In the genomic region with DNA sequence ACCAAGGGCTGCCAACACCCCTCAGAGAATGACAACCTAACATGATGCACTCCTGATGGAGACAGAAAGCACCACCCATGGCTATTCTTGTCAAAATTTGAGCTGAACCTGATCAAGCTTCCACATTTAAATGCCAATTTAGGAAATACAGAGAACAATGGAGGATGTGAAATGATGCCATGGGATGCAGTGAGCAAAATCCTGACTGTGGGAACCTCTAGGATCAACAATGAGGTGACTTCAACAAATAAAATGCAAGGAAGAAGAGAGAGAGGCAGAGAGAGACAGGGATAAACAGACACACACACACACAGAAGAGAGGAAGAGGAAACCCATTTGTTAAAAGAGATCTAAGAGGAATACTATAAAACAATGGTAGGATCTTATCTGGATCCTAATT, we compare ENCODE assay signal across 32 cellular contexts.
"Had no signal": no experiment of that assay in that cellular context is flagged by ENCODE, and none has a peak within 500 bp of the region (broad histone marks: within the 10 kb centered on the region; RNA-seq: fewer than 3 reads in every experiment).

No MANE protein-coding gene starts in this region.

- H3K36me3 Mint-ChIP-seq: activated CD4-positive, alpha-beta memory T cell treated with anti-CD3 and anti-CD28 coated beads for 36 hours; activated naive CD4-positive, alpha-beta T cell treated with anti-CD3 and anti-CD28 coated beads, Interleukin-2, amount 50 U/mL, for 72 hours; activated naive CD8-positive, alpha-beta T cell treated with anti-CD3 and anti-CD28 coated beads for 36 hours had no signal

- DNase-seq: activated B cell treated with CpG ODN at 0.5 μM for 24 hours; activated CD4-positive, alpha-beta memory T cell treated with anti-CD3 and anti-CD28 coated beads for 36 hours; activated CD4-positive, alpha-beta T cell treated with anti-CD3 and anti-CD28 coated beads for 4 hours; activated CD4-positive, alpha-beta T cell treated with anti-CD3 and anti-CD28 coated beads, Interleukin-2, amount 10 ng/mL, durations not matched to agents 24 days and 14 days; activated CD4-positive, alpha-beta T cell treated with anti-CD3 and anti-CD28 coated beads, Interleukin-2, amount 50 U/mL, for 1 hour; activated CD4-positive, alpha-beta T cell treated with anti-CD3 and anti-CD28 coated beads, Interleukin-2, amount 50 U/mL, for 4 hours; activated CD4-positive, CD25-positive, alpha-beta regulatory T cell treated with anti-CD3 and anti-CD28 coated beads, Interleukin-2, amount 50 U/mL, for 72 hours; activated CD8-positive, alpha-beta memory T cell treated with anti-CD3 and anti-CD28 coated beads, Interleukin-2, amount 50 U/mL, for 4 hours; activated CD8-positive, alpha-beta T cell treated with anti-CD3 and anti-CD28 coated beads for 36 hours; activated effector memory CD4-positive, alpha-beta T cell treated with anti-CD3 and anti-CD28 coated beads, Interleukin-2, amount 50 U/mL, for 16 hours; activated gamma-delta T cell treated with Interleukin-2 at 50 U/mL for 16 hours; activated naive CD4-positive, alpha-beta T cell; activated naive CD4-positive, alpha-beta T cell treated with anti-CD3 and anti-CD28 coated beads for 36 hours; activated naive CD4-positive, alpha-beta T cell treated with anti-CD3 and anti-CD28 coated beads, Interleukin-2, amount 50 U/mL, for 16 hours; activated naive CD8-positive, alpha-beta T cell treated with anti-CD3 and anti-CD28 coated beads for 36 hours; activated T-cell treated with anti-CD3 and anti-CD28 coated beads, Interleukin-2, amount 50 U/mL, for 24 hours; activated T-cell treated with anti-CD3 and anti-CD28 coated beads, Interleukin-2, amount 50 U/mL, for 72 hours; adrenal gland; amniotic stem cell; aorta; body of pancreas; brain microvascular endothelial cell; central memory CD4-positive, alpha-beta T cell; SW 1271; T-helper 1 cell; T-helper 2 cell; T-helper 9 cell had no signal

- H3K27ac Mint-ChIP-seq: activated B cell treated with CpG ODN at 0.5 μM for 24 hours; activated CD4-positive, alpha-beta memory T cell treated with anti-CD3 and anti-CD28 coated beads for 36 hours; activated CD4-positive, alpha-beta T cell treated with anti-CD3 and anti-CD28 coated beads, Interleukin-2, amount 10 ng/mL, durations not matched to agents 24 days and 14 days; activated CD8-positive, alpha-beta T cell treated with anti-CD3 and anti-CD28 coated beads for 36 hours; activated naive CD4-positive, alpha-beta T cell treated with anti-CD3 and anti-CD28 coated beads for 36 hours; activated naive CD4-positive, alpha-beta T cell treated with anti-CD3 and anti-CD28 coated beads, Interleukin-2, amount 50 U/mL, for 72 hours; activated naive CD8-positive, alpha-beta T cell treated with anti-CD3 and anti-CD28 coated beads for 36 hours; activated T-cell treated with anti-CD3 and anti-CD28 coated beads, Interleukin-2, amount 50 U/mL, for 24 hours; activated T-cell treated with anti-CD3 and anti-CD28 coated beads, Interleukin-2, amount 50 U/mL, for 72 hours; activated T-helper 1 cell treated with anti-CD3 and anti-CD28 coated beads, Interleukin-12 subunit alpha, Interleukin-12 subunit beta, Interleukin-2, Interleukin-4 antibody, amounts not matched to agents 30 ng/mL and 10 ng/mL and 1 ng/mL, durations not matched to agents 14 hours and 24 hours and 36 hours; activated T-helper 17 cell treated with anti-CD3 and anti-CD28 coated beads, Interleukin-2, amount 50 U/mL, for 72 hours; T-helper 1 cell treated with Interleukin-12 subunit alpha and Interleukin-12 subunit beta and Interleukin-4 antibody, amounts not matched to agents 30 μg/mL and 1 μg/mL, for 36 hours; T-helper 2 cell treated with Interferon-gamma antibody and Interleukin-4, amounts not matched to agents 5 μg/mL and 100 μg/mL, for 36 hours had no signal

- H3K9me3 Mint-ChIP-seq: activated B cell treated with CpG ODN at 0.5 μM for 24 hours; activated CD4-positive, alpha-beta memory T cell treated with anti-CD3 and anti-CD28 coated beads for 36 hours; activated CD4-positive, alpha-beta T cell treated with anti-CD3 and anti-CD28 coated beads, Interleukin-2, amount 10 ng/mL, durations not matched to agents 24 days and 14 days; activated CD8-positive, alpha-beta T cell treated with anti-CD3 and anti-CD28 coated beads for 36 hours; activated naive CD4-positive, alpha-beta T cell treated with anti-CD3 and anti-CD28 coated beads for 36 hours; activated naive CD4-positive, alpha-beta T cell treated with anti-CD3 and anti-CD28 coated beads, Interleukin-2, amount 50 U/mL, for 72 hours; activated naive CD8-positive, alpha-beta T cell treated with anti-CD3 and anti-CD28 coated beads for 36 hours; activated T-cell treated with anti-CD3 and anti-CD28 coated beads, Interleukin-2, amount 50 U/mL, for 24 hours; activated T-cell treated with anti-CD3 and anti-CD28 coated beads, Interleukin-2, amount 50 U/mL, for 72 hours; activated T-helper 1 cell treated with anti-CD3 and anti-CD28 coated beads, Interleukin-12 subunit alpha, Interleukin-12 subunit beta, Interleukin-2, Interleukin-4 antibody, amounts not matched to agents 30 ng/mL and 10 ng/mL and 1 ng/mL, durations not matched to agents 14 hours and 24 hours and 36 hours; activated T-helper 17 cell treated with anti-CD3 and anti-CD28 coated beads, Interleukin-2, amount 50 U/mL, for 72 hours; T-helper 1 cell treated with Interleukin-12 subunit alpha and Interleukin-12 subunit beta and Interleukin-4 antibody, amounts not matched to agents 30 μg/mL and 1 μg/mL, for 36 hours; T-helper 2 cell treated with Interferon-gamma antibody and Interleukin-4, amounts not matched to agents 5 μg/mL and 100 μg/mL, for 36 hours had no signal

- H3K27me3 Mint-ChIP-seq: activated B cell treated with CpG ODN at 0.5 μM for 24 hours; activated CD4-positive, alpha-beta memory T cell treated with anti-CD3 and anti-CD28 coated beads for 36 hours; activated naive CD8-positive, alpha-beta T cell treated with anti-CD3 and anti-CD28 coated beads for 36 hours had no signal

- H3K4me3 Mint-ChIP-seq: activated B cell treated with CpG ODN at 0.5 μM for 24 hours; activated CD4-positive, alpha-beta memory T cell treated with anti-CD3 and anti-CD28 coated beads for 36 hours; activated CD4-positive, alpha-beta T cell treated with anti-CD3 and anti-CD28 coated beads, Interleukin-2, amount 10 ng/mL, durations not matched to agents 24 days and 14 days; activated CD8-positive, alpha-beta T cell treated with anti-CD3 and anti-CD28 coated beads for 36 hours; activated naive CD4-positive, alpha-beta T cell treated with anti-CD3 and anti-CD28 coated beads for 36 hours; activated naive CD8-positive, alpha-beta T cell treated with anti-CD3 and anti-CD28 coated beads for 36 hours; activated T-cell treated with anti-CD3 and anti-CD28 coated beads, Interleukin-2, amount 50 U/mL, for 24 hours; activated T-cell treated with anti-CD3 and anti-CD28 coated beads, Interleukin-2, amount 50 U/mL, for 72 hours; activated T-helper 1 cell treated with anti-CD3 and anti-CD28 coated beads, Interleukin-12 subunit alpha, Interleukin-12 subunit beta, Interleukin-2, Interleukin-4 antibody, amounts not matched to agents 30 ng/mL and 10 ng/mL and 1 ng/mL, durations not matched to agents 14 hours and 24 hours and 36 hours; activated T-helper 17 cell treated with anti-CD3 and anti-CD28 coated beads, Interleukin-2, amount 50 U/mL, for 72 hours; T-helper 1 cell treated with Interleukin-12 subunit alpha and Interleukin-12 subunit beta and Interleukin-4 antibody, amounts not matched to agents 30 μg/mL and 1 μg/mL, for 36 hours; T-helper 2 cell treated with Interferon-gamma antibody and Interleukin-4, amounts not matched to agents 5 μg/mL and 100 μg/mL, for 36 hours had no signal

- H3K4me1 Mint-ChIP-seq: activated B cell treated with CpG ODN at 0.5 μM for 24 hours; activated CD4-positive, alpha-beta T cell treated with anti-CD3 and anti-CD28 coated beads, Interleukin-2, amount 10 ng/mL, durations not matched to agents 24 days and 14 days; activated naive CD8-positive, alpha-beta T cell treated with anti-CD3 and anti-CD28 coated beads for 36 hours; activated T-helper 17 cell treated with anti-CD3 and anti-CD28 coated beads, Interleukin-2, amount 50 U/mL, for 72 hours had no signal

- ATAC-seq: activated CD8-positive, alpha-beta T cell treated with anti-CD3 and anti-CD28 coated beads for 36 hours; activated naive CD4-positive, alpha-beta T cell treated with anti-CD3 and anti-CD28 coated beads, Interleukin-2, amount 50 U/mL, for 72 hours; activated T-cell treated with anti-CD3 and anti-CD28 coated beads, Interleukin-2, amount 50 U/mL, for 72 hours; activated T-helper 17 cell treated with anti-CD3 and anti-CD28 coated beads, Interleukin-2, amount 50 U/mL, for 72 hours; body of pancreas had no signal
